In the genomic region with DNA sequence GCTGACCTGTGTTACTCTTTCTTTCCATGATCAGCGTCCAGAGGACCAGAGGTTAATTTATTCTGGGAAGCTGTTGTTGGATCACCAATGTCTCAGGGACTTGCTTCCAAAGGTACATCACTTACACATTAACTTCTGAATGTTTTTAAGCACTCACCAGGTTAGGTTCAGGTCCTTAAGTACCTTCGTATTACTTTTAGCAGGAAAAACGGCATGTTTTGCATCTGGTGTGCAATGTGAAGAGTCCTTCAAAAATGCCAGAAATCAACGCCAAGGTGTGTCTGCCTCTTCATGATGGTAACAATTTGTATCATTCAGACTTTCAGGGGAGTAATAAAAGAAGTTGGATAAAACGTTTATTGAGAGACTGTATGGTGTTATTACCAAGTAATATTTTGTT, we compare ENCODE assay signal across 9 cellular contexts. TPM values are rescaled to one million over a fixed set of nuclear protein-coding genes. Genes with fewer than 3 reads are reported as not detected.
DNase-seq lines count a peak whose midpoint lies in the region; ATAC-seq and TF ChIP-seq lines count a peak whose summit lies in the region.
"Had no signal": no experiment of that assay in that cellular context is flagged by ENCODE, and none has a peak within 500 bp of the region (broad histone marks: within the 10 kb centered on the region; RNA-seq: fewer than 3 reads in every experiment).

No MANE protein-coding gene starts in this region.

- CTCF ChIA-PET in Caco-2 (lab: Charles Lee) = no interaction called here

- H3K9me3 Mint-ChIP-seq in Caco-2 (ENCODE audit: unreplicated experiment) = no peaks in the 10 kb centered on the region
- no peaks in the 10 kb centered on the region for H3K9me3 Mint-ChIP-seq in endodermal cell

- H3K9me3 ChIP-seq in Caco-2 (no peaks in the 10 kb centered on the region), OCI-LY1 (ENCODE audit: low read length) (no peaks in the 10 kb centered on the region), endodermal cell (ENCODE audit: control insufficient read depth, low read length) (no peaks in the 10 kb centered on the region), psoas muscle (no peaks in the 10 kb centered on the region), sigmoid colon (no peaks in the 10 kb centered on the region)

- peak overlapping the region; percentile 48 for H3K9ac ChIP-seq in OCI-LY1 (ENCODE audit: low read length)
- no peak overlapping the region for H3K9ac ChIP-seq in endodermal cell (ENCODE audit: extremely low read depth, low read length, poor library complexity, severe bottlenecking)

- H3K4me1 Mint-ChIP-seq in Caco-2 (ENCODE audit: low read depth, unreplicated experiment) (peaks cover 18% of the 10 kb centered on the region), endodermal cell (peaks cover 25% of the 10 kb centered on the region)

- no peaks in the 10 kb centered on the region for H3F3A ChIP-seq in OCI-LY1 (ENCODE audit: insufficient read depth, low read length)

- H3K27ac ChIP-seq in OCI-LY1 (ENCODE audit: low read depth, low read length, poor library complexity, severe bottlenecking) (peak overlapping the region; percentile 46), endodermal cell (ENCODE audit: low read depth, low read length) (no peak overlapping the region), psoas muscle (peak overlapping the region; percentile 99), sigmoid colon (peak overlapping the region in 1 of 4 donors; percentile 100)

- TF ChIP-seq CTCF in Caco-2 (IDR thresholded peaks at IDR 0.05; ENCODE audit: insufficient read depth in 1 of 2, low read depth in 1 of 2, low read length in 1 of 2, severe bottlenecking in 1 of 2, unreplicated experiment in 1 of 2) (no peak), OCI-LY1 (IDR thresholded peaks at IDR 0.05; ENCODE audit: low read length) (no peak), endodermal cell (conservative IDR thresholded peaks at IDR 0.05) (no peak), psoas muscle (IDR thresholded peaks at IDR 0.05) (no peak), sigmoid colon (IDR thresholded peaks at IDR 0.05) (no peak)

- H3K4me3 Mint-ChIP-seq in Caco-2 (ENCODE audit: unreplicated experiment) (peak overlapping the region; percentile 100), endodermal cell (peak overlapping the region; percentile 95)

- POLR2A ChIA-PET in Caco-2 (lab: Charles Lee) = interaction anchor here (0.9 kb wide), 1 partner anchor 16 kb away, joined by 4 read pairs; no protein-coding TSS in a partner anchor

- no peak for DNase-seq in Caco-2
- DNase-seq in endodermal cell = no peak
- no peak for DNase-seq in psoas muscle
- DNase-seq in putamen (ENCODE audit: low spot score) = no peak
- no peak for DNase-seq in sigmoid colon
- no peak for DNase-seq in head of caudate nucleus
- DNase-seq: T1000 had no signal

- ATAC-seq in psoas muscle = no peak
- no peak for ATAC-seq in HG02938 (IDR thresholded peaks at IDR 0.05; ENCODE audit: unreplicated experiment)

- H3K27me3 Mint-ChIP-seq in Caco-2 (ENCODE audit: insufficient read depth, unreplicated experiment) = no peaks in the 10 kb centered on the region
- no peaks in the 10 kb centered on the region for H3K27me3 Mint-ChIP-seq in endodermal cell (ENCODE audit: insufficient read depth)

- peak overlapping the region; percentile 97 for H3K4me2 ChIP-seq in OCI-LY1 (ENCODE audit: low read length)

- 84 to 95% methylated on average over 4 to 5 of the region's 5 CpGs for WGBS in endodermal cell (ENCODE audit: insufficient coverage in 1 of 2, insufficient read length in 1 of 2), 2 experiments
- WGBS in psoas muscle, 3 donors = 26 to 34% (median 28%) methylated on average over 5 of the region's 5 CpGs
- WGBS in sigmoid colon, 2 donors = 55 to 61% methylated on average over 5 of the region's 5 CpGs

- intact Hi-C loops in Caco-2 (cut with micrococcal nuclease; ENCODE audit: unreplicated experiment) = no loop called here
- intact Hi-C loops in psoas muscle (cut with DNase I) = no loop called here
- intact Hi-C loops in sigmoid colon (cut with DNase I) = loop anchor here (10.0 kb wide), 2 partner anchors 330 to 1190 kb away; partner anchors contain the start of genes CFAP20 and MT2A
- intact Hi-C loops in head of caudate nucleus (cut with DNase I) = loop anchor here (10.0 kb wide), 1 partner anchor 70 kb away; the partner anchor contains the start of gene SLC12A3

- H3K36me3 Mint-ChIP-seq in Caco-2 (ENCODE audit: insufficient read depth, unreplicated experiment) = peaks cover 95% of the 10 kb centered on the region
- H3K36me3 Mint-ChIP-seq in endodermal cell (ENCODE audit: low read depth) = peaks cover 50% of the 10 kb centered on the region

- no peaks in the 10 kb centered on the region for H3K9me2 ChIP-seq in OCI-LY1 (ENCODE audit: low read depth, low read length)

- no peak for TF ChIP-seq POLR2A in sigmoid colon (IDR thresholded peaks at IDR 0.05)

- H3K4me1 ChIP-seq in Caco-2 (peaks cover 27% of the 10 kb centered on the region), OCI-LY1 (ENCODE audit: insufficient read depth, low read length, severe bottlenecking) (peaks cover 82% of the 10 kb centered on the region), endodermal cell (ENCODE audit: control insufficient read depth, insufficient read depth, low read length) (no peaks in the 10 kb centered on the region), psoas muscle (peaks cover 36% of the 10 kb centered on the region), sigmoid colon (peaks cover 0 to 46% (median 38%) of the 10 kb centered on the region in 4 donors)

- BruUV-seq in Caco-2 (replicated peaks; lab: Mats Ljungman, UMichigan) = no TSS peak

- H3K27me3 ChIP-seq in Caco-2 (replicated peaks; ENCODE audit: control insufficient read depth, insufficient read depth, low read length) = no peaks in the 10 kb centered on the region
- H3K27me3 ChIP-seq in OCI-LY1 (ENCODE audit: insufficient read depth, low read length) = no peaks in the 10 kb centered on the region
- H3K27me3 ChIP-seq in endodermal cell (ENCODE audit: control insufficient read depth, insufficient read depth, low read length, poor library complexity, severe bottlenecking) = no peaks in the 10 kb centered on the region
- H3K27me3 ChIP-seq in psoas muscle (ENCODE audit: insufficient read depth in 3 of 3, low read length in 2 of 3) = no peaks in the 10 kb centered on the region
- no peaks in the 10 kb centered on the region for H3K27me3 ChIP-seq in sigmoid colon

- no peaks in the 10 kb centered on the region for H4K20me1 ChIP-seq in OCI-LY1 (ENCODE audit: insufficient read depth, low read length)

- TF ChIP-seq EP300 in sigmoid colon (IDR thresholded peaks at IDR 0.05) = no peak

- H3K36me3 ChIP-seq in Caco-2 (ENCODE audit: control insufficient read depth, insufficient read depth, low read length) (peaks cover 7% of the 10 kb centered on the region; the same call in 1 of the 2 replicates), OCI-LY1 (ENCODE audit: insufficient read depth, low read length) (peaks cover 76% of the 10 kb centered on the region), endodermal cell (ENCODE audit: control insufficient read depth, insufficient read depth, low read length) (peaks cover 65% of the 10 kb centered on the region), psoas muscle (ENCODE audit: insufficient read depth in 1 of 2, low read depth in 1 of 2) (peaks cover 13 to 55% of the 10 kb centered on the region in 2 donors), sigmoid colon (peaks cover 34 to 54% (median 42%) of the 10 kb centered on the region in 4 donors)

- peak overlapping the region; percentile 33 for H3K27ac Mint-ChIP-seq in Caco-2 (ENCODE audit: unreplicated experiment)
- no peak overlapping the region for H3K27ac Mint-ChIP-seq in endodermal cell

- peaks cover 35% of the 10 kb centered on the region for H3K79me2 ChIP-seq in OCI-LY1 (ENCODE audit: insufficient read depth, low read length)

- H3K4me3 ChIP-seq in Caco-2 (ENCODE audit: low read depth, low read length) (no peak overlapping the region), OCI-LY1 (ENCODE audit: low read depth, low read length, poor library complexity, severe bottlenecking) (peak overlapping the region; percentile 99), endodermal cell (ENCODE audit: low read length) (peak overlapping the region; percentile 91), psoas muscle (peak overlapping the region; percentile 92), sigmoid colon (peak overlapping the region in 2 of 4 donors; percentile 86 to 100)

- H2AFZ ChIP-seq in OCI-LY1 (ENCODE audit: low read length) = no peak overlapping the region

RNA-seq across cellular contexts. Expression of gene HERPUD1, which starts 3.3 kb away (rescaled TPM):
- total RNA-seq in Caco-2 (2022) (240 and 296 TPM in 2 replicates), endodermal cell (10 to 100 TPM; 21.5 to 40.6 TPM), psoas muscle (100 to 1,000 TPM in 1 of 4 donors, 10 to 100 TPM in 3; 70.2 to 137 (median 90.8) TPM), sigmoid colon (10 to 100 TPM; 63.1 to 93.1 (median 73.1) TPM)
- polyA plus RNA-seq in endodermal cell (2013, experiment 1 of 2) = 51.1 TPM
- 39.7 TPM for polyA plus RNA-seq in endodermal cell (2013, experiment 2 of 2)
- polyA plus RNA-seq in psoas muscle (100 to 1,000 TPM; 113 to 162 (median 122) TPM), sigmoid colon (100 to 1,000 TPM in 1 of 3 donors, 10 to 100 TPM in 2; 54.1 to 119 (median 59.2) TPM)

RNA-seq across cellular contexts. Expression of gene CETP, which starts 26.5 kb away (rescaled TPM):
- total RNA-seq in Caco-2 (2022) (not detected in 2 replicates), endodermal cell (not detected), psoas muscle (under 1 TPM in 3 of 4 donors, not detected in 1; 0.17 to 0.67 (median 0.19) TPM), sigmoid colon (under 1 TPM in 2 of 4 donors, not detected in 2; 0.36 to 0.55 TPM)
- not detected for polyA plus RNA-seq in endodermal cell (2013, experiment 1 of 2)
- not detected for polyA plus RNA-seq in endodermal cell (2013, experiment 2 of 2)
- polyA plus RNA-seq in psoas muscle (under 1 TPM in 2 of 3 donors, not detected in 1; 0.05 to 0.14 TPM), sigmoid colon (1 to 10 TPM in 2 of 3 donors, not detected in 1; 1.2 to 2.1 TPM)

RNA-seq across cellular contexts. Expression of gene NLRC5, which starts 54.2 kb away (rescaled TPM):
- total RNA-seq in Caco-2 (2022) (1.6 and 1.9 TPM in 2 replicates), endodermal cell (under 1 TPM; 0.64 to 0.97 TPM), psoas muscle (10 to 100 TPM in 1 of 4 donors, 1 to 10 TPM in 3; 6.4 to 13.6 (median 7.8) TPM), sigmoid colon (10 to 100 TPM in 3 of 4 donors, 1 to 10 TPM in 1; 9.5 to 37.7 (median 16.0) TPM)
- polyA plus RNA-seq in endodermal cell (2013, experiment 1 of 2) = 0.21 TPM
- polyA plus RNA-seq in endodermal cell (2013, experiment 2 of 2) = 0.12 TPM
- polyA plus RNA-seq in psoas muscle (1 to 10 TPM; 2.3 to 4.5 (median 2.7) TPM), sigmoid colon (100 to 1,000 TPM in 1 of 3 donors, 10 to 100 TPM in 2; 13.8 to 119 (median 24.0) TPM)

Comparison
In these comparisons a context has a peak if more than half of its experiments do, and no peak if none do; other contexts are left out.
1. intact Hi-C loops: an anchor here in sigmoid colon (10.0 kb wide) and head of caudate nucleus (10.0 kb wide); none called in Caco-2 and psoas muscle.